Comparison of ENCODE assay signal across 12 cellular contexts in the genomic region with DNA sequence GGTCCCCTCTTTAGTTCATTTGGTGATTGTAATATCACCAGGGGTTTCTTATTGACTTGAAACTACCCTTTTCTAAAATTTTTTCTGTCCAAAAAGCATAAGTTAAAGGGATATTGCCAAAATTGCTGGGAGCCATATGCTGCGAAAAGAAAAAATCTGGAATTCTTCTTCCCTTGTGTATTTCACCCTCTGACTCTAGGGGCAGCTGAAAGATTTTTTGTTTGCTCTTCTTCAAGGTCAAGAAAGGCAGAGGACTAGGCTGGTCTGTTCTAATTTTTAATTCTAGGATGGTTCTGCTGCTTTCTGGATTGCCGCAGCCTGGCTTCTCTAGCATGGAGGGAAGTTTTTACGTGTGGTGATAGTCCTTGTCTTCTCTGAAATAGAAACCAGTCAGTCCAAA.
DNase-seq lines count a peak whose midpoint lies in the region; ATAC-seq, FAIRE-seq and TF ChIP-seq lines count a peak whose summit lies in the region.
"Had no signal": no experiment of that assay in that cellular context is flagged by ENCODE, and none has a peak within 500 bp of the region (broad histone marks: within the 10 kb centered on the region; RNA-seq: fewer than 3 reads in every experiment).

No MANE protein-coding gene starts in this region.

- SMC1A ChIA-PET in GM12878 (lab: Charles Lee; ENCODE audit: uncharacterized antibody, unreplicated experiment): interaction anchor here (0.8 to 6.3 kb wide), 16 partner anchors 9 to 416 kb away, joined by 3 to 56 read pairs (median 8); no protein-coding TSS in a partner anchor

- in situ Hi-C loops in GM12878 (cut with MboI): no loop called here

- RAD21 ChIA-PET in GM12878 (lab: Charles Lee; ENCODE audit: unreplicated experiment): interaction anchor here (0.8 to 6.3 kb wide), 11 partner anchors 14 to 414 kb away, joined by 3 to 55 read pairs (median 6); no protein-coding TSS in a partner anchor

- H3K9ac ChIP-seq in GM12878 (ENCODE audit: control insufficient read depth, insufficient read depth, low read length) (peak overlapping the region; percentile 66), neural cell (ENCODE audit: low read length) (no peak overlapping the region)

- TF ChIP-seq EP300 in GM12878 (IDR thresholded peaks at IDR 0.05; ENCODE audit: borderline replicate concordance in 1 of 2, control insufficient read depth in 1 of 2, low read depth in 2 of 2, low read length in 2 of 2): no peak
- TF ChIP-seq EP300 in neural cell (conservative IDR thresholded peaks at IDR 0.05; ENCODE audit: poor library complexity, severe bottlenecking): no peak

- H3K27ac Mint-ChIP-seq in HFFc6: peak overlapping the region; percentile 63

- intact Hi-C loops in GM12878 (cut with micrococcal nuclease; ENCODE audit: unreplicated experiment): loop anchor here (1.0 to 5.0 kb wide), 4 partner anchors 22 to 415 kb away; no protein-coding TSS in a partner anchor

- peak overlapping the region; percentile 90 for H3K4me3 Mint-ChIP-seq in HFFc6

- H2AFZ ChIP-seq in GM12878 (ENCODE audit: control insufficient read depth, low read depth, low read length) (peak overlapping the region; percentile 85), neural cell (ENCODE audit: low read depth, low read length) (no peak overlapping the region)

- H3K27me3 ChIP-seq in GM12878 (replicated peaks in 1 of 2; ENCODE audit: control insufficient read depth in 2 of 2, insufficient read depth in 2 of 2, low read length in 1 of 2) (peaks cover 0 to 5% of the 10 kb centered on the region in 2 experiments; a peak in 1 of 4 replicates), neural cell (ENCODE audit: insufficient read depth, low read depth, low read length) (no peaks in the 10 kb centered on the region)

- POLR2A ChIA-PET in GM12878 (lab: Charles Lee): interaction anchor here (0.6 to 4.7 kb wide), 6 partner anchors 21 to 111 kb away, joined by 3 to 43 read pairs (median 3); no protein-coding TSS in a partner anchor

- H3K27ac ChIP-seq in GM12878 (ENCODE audit: control insufficient read depth, insufficient read depth) (peak overlapping the region; percentile 81), neural cell (ENCODE audit: low read length) (no peak overlapping the region)
- H3K27ac ChIP-seq: 22Rv1 had no signal

- H3K36me3 ChIP-seq in GM12878 (ENCODE audit: control insufficient read depth in 2 of 2, insufficient read depth in 2 of 2, low read length in 1 of 2) (no peaks in the 10 kb centered on the region), neural cell (ENCODE audit: insufficient read depth, low read length) (no peaks in the 10 kb centered on the region)

- peak; percentile 36; the same call in 1 of the 2 replicates for TF ChIP-seq CTCF in HFFc6 (IDR thresholded peaks at IDR 0.05)
- TF ChIP-seq CTCF in GM12878 (IDR thresholded peaks at IDR 0.05 in 2 of 3, conservative IDR thresholded peaks at IDR 0.05 in 1 of 3; ENCODE audit: control insufficient read depth in 2 of 3, extremely low read depth in 1 of 3, insufficient read depth in 1 of 3, low read depth in 3 of 3, low read length in 3 of 3): peak in 1 of 3 experiments; percentile 8; a peak in 1 of 6 replicates
- TF ChIP-seq CTCF in neural cell (IDR thresholded peaks at IDR 0.05; ENCODE audit: poor library complexity, severe bottlenecking): no peak

- CTCF ChIA-PET in GM12878 (lab: Yijun Ruan, JAX): interaction anchor here (0.7 to 5.4 kb wide), 14 partner anchors 8 to 414 kb away, joined by 3 to 55 read pairs (median 5); no protein-coding TSS in a partner anchor

- H3K4me3 ChIP-seq in GM12878 (peak overlapping the region; percentile 66), neural cell (ENCODE audit: low read length) (peak overlapping the region; percentile 83)

- H3K4me2 ChIP-seq in GM12878 (ENCODE audit: control insufficient read depth, insufficient read depth) (peak overlapping the region; percentile 100), neural cell (ENCODE audit: low read length) (peak overlapping the region; percentile 46)

- H3K4me1 ChIP-seq in GM12878 (ENCODE audit: control insufficient read depth, insufficient read depth, low read length): peaks cover 37% of the 10 kb centered on the region

- H3K9me3 Mint-ChIP-seq in HFFc6: no peaks in the 10 kb centered on the region

- no peak for TF ChIP-seq RAD21 in GM12878 (IDR thresholded peaks at IDR 0.05; ENCODE audit: insufficient read depth, low read depth, low read length)
- TF ChIP-seq RAD21 in neural cell (conservative IDR thresholded peaks at IDR 0.05): no peak

- peaks cover 81% of the 10 kb centered on the region for H3K4me1 Mint-ChIP-seq in HFFc6 (ENCODE audit: low read depth)

- H3K9me3 ChIP-seq in GM12878 (replicated peaks; ENCODE audit: control insufficient read depth, insufficient read depth, low read length): no peaks in the 10 kb centered on the region
- H3K9me3 ChIP-seq in neural cell (ENCODE audit: low read length): no peaks in the 10 kb centered on the region

- H4K20me1 ChIP-seq in GM12878 (ENCODE audit: control insufficient read depth, insufficient read depth): no peaks in the 10 kb centered on the region
- no peaks in the 10 kb centered on the region for H4K20me1 ChIP-seq in neural cell (ENCODE audit: insufficient read depth)

- TF ChIP-seq POLR2A in GM12878 (IDR thresholded peaks at IDR 0.05; ENCODE audit: low read depth, low read length): no peak

- FAIRE-seq in GM12878 (lab: Jason Lieb, UNC): no peak

- 33% methylated on average over 3 of the region's 3 CpGs for WGBS in GM12878 (ENCODE audit: insufficient coverage, insufficient replicate concordance, low lambda C conversion rate, missing lambda C conversion rate)

- no peaks in the 10 kb centered on the region for H3F3A ChIP-seq in neural cell (ENCODE audit: insufficient read depth, low read length, poor library complexity, severe bottlenecking)

- peaks cover 40% of the 10 kb centered on the region for H3K79me2 ChIP-seq in GM12878 (ENCODE audit: control insufficient read depth, insufficient read depth, low read length)
- H3K79me2 ChIP-seq in neural cell (replicated peaks; ENCODE audit: insufficient read depth, low read length): peaks cover 92% of the 10 kb centered on the region

- no TSS peak for BruUV-seq in GM12878 (replicated peaks; lab: Mats Ljungman, UMichigan)

- H3K9me2 ChIP-seq in neural cell (ENCODE audit: insufficient read depth, low read length): no peaks in the 10 kb centered on the region

- peaks cover 42% of the 10 kb centered on the region for H3K36me3 Mint-ChIP-seq in HFFc6 (ENCODE audit: low read depth)

- DNase-seq in NCI-H2171 treated with DMSO at 0.1 percent for 48 hours (lab: John Stamatoyannopoulos, UW) (peak; percentile 48), NCI-H2171 (lab: John Stamatoyannopoulos, UW) (no peak), HFFc6 (no peak), GM12878 (ENCODE audit: low read depth, low spot score) (no peak), SKM-1 (lab: John Stamatoyannopoulos, UW; ENCODE audit: unreplicated experiment) (no peak), iPS-NIHi11 (ENCODE audit: low spot score) (no peak)
- DNase-seq: activated gamma-delta T cell; effector CD4-positive, alpha-beta T cell; NCI-H524 treated with DMSO at 0.1 percent for 48 hours had no signal

- H3K27me3 Mint-ChIP-seq in HFFc6 (ENCODE audit: insufficient read depth): peaks cover 2% of the 10 kb centered on the region; the same call in 1 of the 2 replicates

- ATAC-seq in GM12878 (no peak), GM21825 (IDR thresholded peaks at IDR 0.05; ENCODE audit: unreplicated experiment) (no peak)

TF ChIP-seq in GM12878, 131 proteins besides CTCF, POLR2A, EP300 and RAD21:
- TF ChIP-seq MTA2 (IDR thresholded peaks at IDR 0.05; ENCODE audit: low read depth) (no peak), NR2F1 (conservative IDR thresholded peaks at IDR 0.05) (no peak), PML (IDR thresholded peaks at IDR 0.05; ENCODE audit: low read length) (no peak), YBX1 (IDR thresholded peaks at IDR 0.05) (no peak), SMC3 (IDR thresholded peaks at IDR 0.05; ENCODE audit: borderline replicate concordance, low read length) (no peak), ZSCAN29 (IDR thresholded peaks at IDR 0.05) (no peak)
- TF ChIP-seq, protein P1, sequence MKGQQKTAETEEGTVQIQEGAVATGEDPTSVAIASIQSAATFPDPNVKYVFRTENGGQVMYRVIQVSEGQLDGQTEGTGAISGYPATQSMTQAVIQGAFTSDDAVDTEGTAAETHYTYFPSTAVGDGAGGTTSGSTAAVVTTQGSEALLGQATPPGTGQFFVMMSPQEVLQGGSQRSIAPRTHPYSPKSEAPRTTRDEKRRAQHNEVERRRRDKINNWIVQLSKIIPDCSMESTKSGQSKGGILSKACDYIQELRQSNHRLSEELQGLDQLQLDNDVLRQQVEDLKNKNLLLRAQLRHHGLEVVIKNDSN (IDR thresholded peaks at IDR 0.05; ENCODE audit: borderline replicate concordance, extremely low read length, insufficient read depth, low read depth, low read length): no peak

TF ChIP-seq in neural cell, 6 proteins besides CTCF, POLR2A, EP300 and RAD21 (continues in another document):
- TF ChIP-seq POLR2AphosphoS5 (IDR thresholded peaks at IDR 0.05): no peak
- TF ChIP-seq, protein P2, sequence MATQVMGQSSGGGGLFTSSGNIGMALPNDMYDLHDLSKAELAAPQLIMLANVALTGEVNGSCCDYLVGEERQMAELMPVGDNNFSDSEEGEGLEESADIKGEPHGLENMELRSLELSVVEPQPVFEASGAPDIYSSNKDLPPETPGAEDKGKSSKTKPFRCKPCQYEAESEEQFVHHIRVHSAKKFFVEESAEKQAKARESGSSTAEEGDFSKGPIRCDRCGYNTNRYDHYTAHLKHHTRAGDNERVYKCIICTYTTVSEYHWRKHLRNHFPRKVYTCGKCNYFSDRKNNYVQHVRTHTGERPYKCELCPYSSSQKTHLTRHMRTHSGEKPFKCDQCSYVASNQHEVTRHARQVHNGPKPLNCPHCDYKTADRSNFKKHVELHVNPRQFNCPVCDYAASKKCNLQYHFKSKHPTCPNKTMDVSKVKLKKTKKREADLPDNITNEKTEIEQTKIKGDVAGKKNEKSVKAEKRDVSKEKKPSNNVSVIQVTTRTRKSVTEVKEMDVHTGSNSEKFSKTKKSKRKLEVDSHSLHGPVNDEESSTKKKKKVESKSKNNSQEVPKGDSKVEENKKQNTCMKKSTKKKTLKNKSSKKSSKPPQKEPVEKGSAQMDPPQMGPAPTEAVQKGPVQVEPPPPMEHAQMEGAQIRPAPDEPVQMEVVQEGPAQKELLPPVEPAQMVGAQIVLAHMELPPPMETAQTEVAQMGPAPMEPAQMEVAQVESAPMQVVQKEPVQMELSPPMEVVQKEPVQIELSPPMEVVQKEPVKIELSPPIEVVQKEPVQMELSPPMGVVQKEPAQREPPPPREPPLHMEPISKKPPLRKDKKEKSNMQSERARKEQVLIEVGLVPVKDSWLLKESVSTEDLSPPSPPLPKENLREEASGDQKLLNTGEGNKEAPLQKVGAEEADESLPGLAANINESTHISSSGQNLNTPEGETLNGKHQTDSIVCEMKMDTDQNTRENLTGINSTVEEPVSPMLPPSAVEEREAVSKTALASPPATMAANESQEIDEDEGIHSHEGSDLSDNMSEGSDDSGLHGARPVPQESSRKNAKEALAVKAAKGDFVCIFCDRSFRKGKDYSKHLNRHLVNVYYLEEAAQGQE (IDR thresholded peaks at IDR 0.05; ENCODE audit: borderline replicate concordance): no peak
- no peak for TF ChIP-seq SMC3 (conservative IDR thresholded peaks at IDR 0.05; ENCODE audit: poor library complexity)
- no peak for TF ChIP-seq MXI1 (conservative IDR thresholded peaks at IDR 0.05; ENCODE audit: poor library complexity, severe bottlenecking)
- no peak for TF ChIP-seq TAF1 (IDR thresholded peaks at IDR 0.05; ENCODE audit: low read depth)
